ENCODE assay signal across 1 cellular context in genomic region chr2:38653380-38653714, GRCh38.
A peak's percentile ranks its signal among the peaks of the same experiment; 100 is the strongest.
TF ChIP-seq lines count a peak whose summit lies in the region.

No MANE protein-coding gene starts in this region.

TF ChIP-seq in GM12878, 131 proteins besides CTCF, POLR2A, EP300 and RAD21:
- TF ChIP-seq SMAD1 (IDR thresholded peaks at IDR 0.05; ENCODE audit: low read depth, partially characterized antibody) (no peak), MTA3 (IDR thresholded peaks at IDR 0.05; ENCODE audit: borderline replicate concordance, low read length) (no peak), ATF2 (IDR thresholded peaks at IDR 0.05; ENCODE audit: low read length) (peak; percentile 15; the same call in 1 of the 2 replicates), SPI1 (IDR thresholded peaks at IDR 0.05; ENCODE audit: borderline replicate concordance, insufficient read depth, low read depth, low read length) (peak; percentile 34; the same call in 1 of the 2 replicates)
TF ChIP-seq in GM12878: peak in this region for 2.
